ENCODE assay signal across 10 cellular contexts in the genomic region with DNA sequence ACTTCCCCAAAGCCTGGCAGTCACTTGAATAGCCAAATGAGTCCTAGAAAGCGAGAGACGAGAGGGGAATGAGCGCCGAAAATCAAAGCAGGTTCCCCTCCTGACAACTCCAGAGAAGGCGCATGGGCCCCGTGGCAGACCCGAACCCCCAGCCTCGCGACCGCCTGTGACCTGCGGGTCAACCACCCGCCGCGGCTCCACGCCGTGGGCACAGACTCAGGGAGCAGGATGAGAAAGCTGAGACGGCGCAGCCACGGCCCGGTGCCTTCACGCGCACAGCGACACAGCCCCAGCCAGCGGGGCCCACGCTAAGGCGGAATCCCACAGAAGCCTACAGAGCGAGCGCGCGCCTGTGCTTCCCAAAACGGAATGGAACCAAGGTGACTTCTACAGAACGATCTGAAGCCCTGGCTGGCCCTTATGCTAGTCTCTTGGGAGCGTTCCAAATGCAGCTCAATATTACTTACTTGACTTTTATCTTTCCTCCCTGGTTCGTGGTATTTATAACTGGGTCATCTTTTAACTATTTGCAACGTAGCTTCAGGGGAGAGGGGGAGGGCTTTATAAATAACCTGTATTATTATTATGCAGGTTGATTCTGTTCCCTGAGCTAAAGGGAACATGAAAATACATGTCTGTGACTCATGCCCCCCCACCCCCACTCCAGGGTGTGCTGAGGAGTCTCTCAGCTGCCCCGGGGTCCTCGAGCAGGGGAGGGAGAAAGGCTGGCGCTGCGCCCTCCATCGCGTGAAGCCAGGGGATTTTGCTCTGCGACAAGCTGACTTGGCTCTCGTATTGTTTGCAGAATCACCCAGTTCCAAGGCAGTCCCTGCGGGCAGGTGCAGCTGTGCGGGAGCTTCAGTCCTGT. TPM values are rescaled to one million over a fixed set of nuclear protein-coding genes. Genes with fewer than 3 reads are reported as not detected.
A peak's percentile ranks its signal among the peaks of the same experiment; 100 is the strongest.
DNase-seq lines count a peak whose midpoint lies in the region; ATAC-seq and TF ChIP-seq lines count a peak whose summit lies in the region.
"Had no signal": no experiment of that assay in that cellular context is flagged by ENCODE, and none has a peak within 500 bp of the region (broad histone marks: within the 10 kb centered on the region; RNA-seq: fewer than 3 reads in every experiment).

No MANE protein-coding gene starts in this region.

- no peaks in the 10 kb centered on the region for H3K9me2 ChIP-seq in hepatocyte (replicated peaks; ENCODE audit: insufficient read depth)

- ATAC-seq in HG03045 (IDR thresholded peaks at IDR 0.05; ENCODE audit: unreplicated experiment) = no peak
- no peak for ATAC-seq in GM21381 (IDR thresholded peaks at IDR 0.05; ENCODE audit: unreplicated experiment)
- ATAC-seq in GM21737 (IDR thresholded peaks at IDR 0.05; ENCODE audit: unreplicated experiment) = no peak

- H3K4me3 ChIP-seq in hepatocyte = no peak overlapping the region

- TF ChIP-seq CTCF in hepatocyte (IDR thresholded peaks at IDR 0.05; ENCODE audit: poor library complexity) = no peak

- H3K27me3 ChIP-seq in hepatocyte = peaks cover 97% of the 10 kb centered on the region

- WGBS in hepatocyte (ENCODE audit: low lambda C conversion rate, missing lambda C conversion rate) = 5% methylated on average over 45 of the region's 45 CpGs

- H3K9me3 ChIP-seq in hepatocyte (ENCODE audit: low read depth) = no peaks in the 10 kb centered on the region

- peak overlapping the region; percentile 51 for H3K4me2 ChIP-seq in hepatocyte

- no peaks in the 10 kb centered on the region for H4K20me1 ChIP-seq in hepatocyte (ENCODE audit: insufficient read depth, poor library complexity, severe bottlenecking)

- no peak overlapping the region for H3K27ac ChIP-seq in hepatocyte

- peak; percentile 44 for DNase-seq in stimulated activated CD4-positive, alpha-beta T cell treated with anti-CD3 and anti-CD28 coated beads, Interleukin-4, amount 100 ng/mL, for 1 hour
- DNase-seq in stimulated activated CD4-positive, alpha-beta T cell treated with anti-CD3 and anti-CD28 coated beads, Interleukin-1b, Interleukin-23, amount 100 ng/mL, for 48 hours = no peak
- DNase-seq in activated CD8-positive, alpha-beta memory T cell treated with anti-CD3 and anti-CD28 coated beads for 24 hours = peak; percentile 64
- no peak for DNase-seq in hepatocyte (ENCODE audit: low spot score)
- no peak for DNase-seq in GM19238 (ENCODE audit: insufficient read length, low spot score)

- H3K79me2 ChIP-seq in hepatocyte = no peaks in the 10 kb centered on the region

- peaks cover 24% of the 10 kb centered on the region for H3K4me1 ChIP-seq in hepatocyte (ENCODE audit: insufficient read depth)

- H3K36me3 ChIP-seq in hepatocyte (replicated peaks; ENCODE audit: insufficient read depth, low read depth) = no peaks in the 10 kb centered on the region

- H2AFZ ChIP-seq in hepatocyte = no peak overlapping the region

RNA-seq across cellular contexts. Expression of gene TSPEAR, which starts 1.7 kb away (rescaled TPM):
- 0.16 TPM in 1 of 2 replicates, not detected in the other for total RNA-seq in hepatocyte
- 0.35 and 0.66 TPM in 2 replicates for polyA plus RNA-seq in hepatocyte
- total RNA-seq: epithelial cell of proximal tubule, skeletal muscle tissue had no signal

RNA-seq across cellular contexts. Expression of gene KRTAP10-12, which starts 12.7 kb away (rescaled TPM):
- not detected in 2 replicates for total RNA-seq in hepatocyte
- not detected in 2 replicates for polyA plus RNA-seq in hepatocyte
- total RNA-seq: epithelial cell of proximal tubule, skeletal muscle tissue had no signal

RNA-seq across cellular contexts. Expression of gene KRTAP12-1, which starts 27.7 kb away (rescaled TPM):
- not detected in 2 replicates for total RNA-seq in hepatocyte
- not detected in 2 replicates for polyA plus RNA-seq in hepatocyte
- total RNA-seq: epithelial cell of proximal tubule, skeletal muscle tissue had no signal

RNA-seq across cellular contexts. Expression of gene KRTAP12-2, which starts 42.9 kb away (rescaled TPM):
- not detected in 2 replicates for total RNA-seq in hepatocyte
- not detected in 2 replicates for polyA plus RNA-seq in hepatocyte
- total RNA-seq: epithelial cell of proximal tubule, skeletal muscle tissue had no signal

RNA-seq across cellular contexts. Expression of gene KRTAP12-3, which starts 51.9 kb away (rescaled TPM):
- total RNA-seq in hepatocyte = not detected in 2 replicates
- polyA plus RNA-seq in hepatocyte = not detected in 2 replicates
- total RNA-seq: epithelial cell of proximal tubule, skeletal muscle tissue had no signal

Comparison
In these comparisons a context has a peak if more than half of its experiments do, and no peak if none do; other contexts are left out.
1. DNase-seq: peak in stimulated activated CD4-positive, alpha-beta T cell treated with anti-CD3 and anti-CD28 coated beads, Interleukin-4, amount 100 ng/mL, for 1 hour (single experiment) and activated CD8-positive, alpha-beta memory T cell treated with anti-CD3 and anti-CD28 coated beads for 24 hours (single experiment); none in stimulated activated CD4-positive, alpha-beta T cell treated with anti-CD3 and anti-CD28 coated beads, Interleukin-1b, Interleukin-23, amount 100 ng/mL, for 48 hours (single experiment), hepatocyte (single experiment) and GM19238 (single experiment).